Comparison of ENCODE assay signal across 21 cellular contexts in genomic region chr7:1681581-1681980, GRCh38. TPM values are rescaled to one million over a fixed set of nuclear protein-coding genes. Genes with fewer than 3 reads are reported as not detected.
"Had no signal": no experiment of that assay in that cellular context is flagged by ENCODE, and none has a peak within 500 bp of the region (broad histone marks: within the 10 kb centered on the region; RNA-seq: fewer than 3 reads in every experiment).

No MANE protein-coding gene starts in this region.

- H3K9me3 ChIP-seq: adrenal gland, pancreas had no signal

- H3K36me3 ChIP-seq: adrenal gland, ascending aorta, brain microvascular endothelial cell, lower lobe of right lung, pancreas, right atrium auricular region, stomach, suprapubic skin, tibial nerve, uterus had no signal

- ATAC-seq: foreskin keratinocyte, left lobe of liver, lower lobe of right lung, pancreas, psoas muscle had no signal

- FAIRE-seq: pancreas had no signal

- DNase-seq: activated CD4-positive, alpha-beta T cell treated with anti-CD3 and anti-CD28 coated beads, Interleukin-2, amount 10 ng/mL, durations not matched to agents 7 days and 5 days; activated gamma-delta T cell treated with Interleukin-2 at 50 U/mL for 16 hours; activated T-cell treated with anti-CD3 and anti-CD28 coated beads, Interleukin-2, amount 50 U/mL, for 1 hour; brain microvascular endothelial cell; caudate nucleus; effector memory CD4-positive, alpha-beta T cell; foreskin keratinocyte; lower lobe of right lung; nephron progenitor cell; pancreas; psoas muscle; stimulated activated CD4-positive, alpha-beta T cell treated with anti-CD3 and anti-CD28 coated beads, Interleukin-1b, Interleukin-23, amount 100 ng/mL, for 48 hours; uterus had no signal

- H3K27me3 ChIP-seq: adrenal gland, ascending aorta, foreskin keratinocyte, pancreas, right atrium auricular region, uterus had no signal

- H3K27ac ChIP-seq: adrenal gland, ascending aorta, brain microvascular endothelial cell, foreskin keratinocyte, lower lobe of right lung, pancreas, psoas muscle, right atrium auricular region, stomach, suprapubic skin, tibial nerve, uterus, VCaP had no signal

- H3K4me3 ChIP-seq: adrenal gland, ascending aorta, lower lobe of right lung, pancreas, psoas muscle, right atrium auricular region, stomach, suprapubic skin, tibial nerve, uterus had no signal

- H3K4me1 ChIP-seq: adrenal gland, ascending aorta, foreskin keratinocyte, lower lobe of right lung, pancreas, psoas muscle, right atrium auricular region, stomach, suprapubic skin, tibial nerve, uterus had no signal

RNA-seq across cellular contexts. Expression of gene ELFN1, which starts 11.5 kb away (rescaled TPM):
- total RNA-seq: foreskin keratinocyte had no signal
